9 cellular contexts compared by ENCODE assay signal in genomic region chr17:69430488-69430887, GRCh38. TPM values are rescaled to one million over a fixed set of nuclear protein-coding genes. Genes with fewer than 3 reads are reported as not detected.
A peak's percentile ranks its signal among the peaks of the same experiment; 100 is the strongest.
DNase-seq lines count a peak whose midpoint lies in the region; ATAC-seq and TF ChIP-seq lines count a peak whose summit lies in the region.
"Had no signal": no experiment of that assay in that cellular context is flagged by ENCODE, and none has a peak within 500 bp of the region (broad histone marks: within the 10 kb centered on the region; RNA-seq: fewer than 3 reads in every experiment).

No MANE protein-coding gene starts in this region.

- H3K4me1 ChIP-seq in right cardiac atrium (ENCODE audit: control insufficient read depth, insufficient read depth, low read length), result peaks cover 6% of the 10 kb centered on the region

- H3K27me3 ChIP-seq in right cardiac atrium (ENCODE audit: control insufficient read depth, insufficient read depth), result no peaks in the 10 kb centered on the region
- H3K27me3 ChIP-seq: thyroid gland had no signal

- intact Hi-C loops in right cardiac atrium (cut with DNase I), result no loop called here

- WGBS in right cardiac atrium, result 47% methylated on average over 4 of the region's 4 CpGs

- no peak for TF ChIP-seq CTCF in RWPE1 (conservative IDR thresholded peaks at IDR 0.05; ENCODE audit: low read depth)
- TF ChIP-seq CTCF in GM10266 (IDR thresholded peaks at IDR 0.05; ENCODE audit: control insufficient read depth, insufficient read depth, low read depth, missing control alignments), result no peak

- ATAC-seq in GM21515 (IDR thresholded peaks at IDR 0.05; ENCODE audit: unreplicated experiment) (peak; percentile 64), right cardiac atrium (no peak)

- DNase-seq in GDM1 (lab: John Stamatoyannopoulos, UW) (peak; percentile 24), RWPE1 (ENCODE audit: low spot score) (peak; percentile 45), islet precursor cell (peak; percentile 80), HuH-7.5 (ENCODE audit: low spot score) (no peak), right cardiac atrium (no peak), cortex of kidney (lab: John Stamatoyannopoulos, UW) (no peak), GM10266 (ENCODE audit: extremely low spot score) (no peak)
- DNase-seq: thyroid gland had no signal

- H3K4me3 ChIP-seq in right cardiac atrium (ENCODE audit: low read length), result no peak overlapping the region
- H3K4me3 ChIP-seq: thyroid gland had no signal

- H3K9me3 ChIP-seq in right cardiac atrium (ENCODE audit: control insufficient read depth, low read length), result no peaks in the 10 kb centered on the region
- H3K9me3 ChIP-seq: thyroid gland had no signal

- H3K27ac ChIP-seq in RWPE1 (peak overlapping the region; percentile 73), right cardiac atrium (ENCODE audit: low read length) (no peak overlapping the region)
- H3K27ac ChIP-seq: thyroid gland had no signal

- CTCF ChIA-PET in RWPE1 (lab: Yijun Ruan, JAX), result interaction anchor here (0.6 kb wide), 2 partner anchors 92 to 248 kb away, joined by 3 read pairs; no protein-coding TSS in a partner anchor

- POLR2A ChIA-PET in RWPE1 (lab: Yijun Ruan, JAX; ENCODE audit: low non-redundant PET), result no interaction called here

RNA-seq across cellular contexts. Expression of gene MAP2K6, which starts 16.0 kb away (rescaled TPM):
- 1 to 10 TPM; 2.1 to 4.1 (median 3.2) TPM for total RNA-seq in right cardiac atrium
- 0.72 TPM for polyA plus RNA-seq in right cardiac atrium

Comparison
In these comparisons a context has a peak if more than half of its experiments do, and no peak if none do; other contexts are left out.
1. DNase-seq: peak in GDM1 (single experiment), RWPE1 (single experiment) and islet precursor cell (single experiment); none in HuH-7.5 (single experiment), right cardiac atrium (0 of 3), cortex of kidney (single experiment) and GM10266 (single experiment).